In genomic region chr3:14652360-14652907, GRCh38 we compare ENCODE assay signal across 9 cellular contexts. TPM values are rescaled to one million over a fixed set of nuclear protein-coding genes. Genes with fewer than 3 reads are reported as not detected.
DNase-seq lines count a peak whose midpoint lies in the region; ATAC-seq, FAIRE-seq and TF ChIP-seq lines count a peak whose summit lies in the region.
"Not testable (repeated sequence)": the region's sequence is repeated elsewhere in the genome, so short reads cannot be mapped to it uniquely, and the experiment has no call there.
"Had no signal": no experiment of that assay in that cellular context is flagged by ENCODE, and none has a peak within 500 bp of the region (broad histone marks: within the 10 kb centered on the region; RNA-seq: fewer than 3 reads in every experiment).

No MANE protein-coding gene starts in this region.

- CTCF ChIA-PET in CD8-positive, alpha-beta T cell (lab: Charles Lee) = interaction anchor here (0.9 to 1.9 kb wide), 2 partner anchors 20 to 551 kb away, joined by 3 to 5 read pairs; no protein-coding TSS in a partner anchor
- CTCF ChIA-PET in IMR-90 (lab: Yijun Ruan, JAX) = interaction anchor here (0.6 kb wide), 2 partner anchors 11 to 469 kb away, joined by 4 to 6 read pairs; no protein-coding TSS in a partner anchor

- H3K27me3 Mint-ChIP-seq in CD8-positive, alpha-beta T cell (ENCODE audit: low read depth); activated naive CD8-positive, alpha-beta T cell treated with anti-CD3 and anti-CD28 coated beads, Interleukin-2, amount 50 U/mL, for 24 hours: not testable (repeated sequence)

- H4K20me1 ChIP-seq in IMR-90 (ENCODE audit: insufficient read depth, low read length); osteoblast (ENCODE audit: insufficient read depth, low read length): not testable (repeated sequence)

- dilution Hi-C loops in IMR-90 (cut with HindIII; ENCODE audit: low sequenced_read_pairs, unreplicated experiment) = not testable (repeated sequence)

- peak overlapping the region; percentile 95 for H2AK9ac ChIP-seq in IMR-90 (replicated peaks; ENCODE audit: low read depth, low read length, poor library complexity)

- H3K79me2 ChIP-seq in osteoblast (ENCODE audit: insufficient read depth, low read length) = peaks cover 22% of the 10 kb centered on the region

- H2BK15ac ChIP-seq in IMR-90 (ENCODE audit: low read depth, low read length) = not testable (repeated sequence)

- H3K9me3 ChIP-seq in CD8-positive, alpha-beta T cell (ENCODE audit: low read length); IMR-90 (ENCODE audit: control insufficient read depth, insufficient read depth, low read length); SJSA1 (replicated peaks); kidney (ENCODE audit: control insufficient read depth in 1 of 2, low read length in 2 of 2); osteoblast (ENCODE audit: low read depth, low read length); thyroid gland: not testable (repeated sequence)

- peak overlapping the region; percentile 58 to 94 for H4K8ac ChIP-seq in IMR-90 (ENCODE audit: low read depth in 2 of 2, low read length in 2 of 2)

- peak overlapping the region; percentile 30; the same call in 1 of the 2 replicates for H2AK5ac ChIP-seq in IMR-90 (ENCODE audit: low read depth, low read length)

- H4K5ac ChIP-seq in IMR-90 (ENCODE audit: low read depth, low read length) = peak overlapping the region; percentile 80

- not testable (repeated sequence) for ATAC-seq in CD8-positive, alpha-beta T cell; IMR-90 (ENCODE audit: low read depth); activated naive CD8-positive, alpha-beta T cell treated with anti-CD3 and anti-CD28 coated beads, Interleukin-2, amount 50 U/mL, for 24 hours

- TF ChIP-seq RAD21 in IMR-90 (IDR thresholded peaks at IDR 0.05; ENCODE audit: low read length) = not testable (repeated sequence)

- peaks cover 40% of the 10 kb centered on the region for H3K36me3 Mint-ChIP-seq in CD8-positive, alpha-beta T cell
- peaks cover 20% of the 10 kb centered on the region for H3K36me3 Mint-ChIP-seq in activated naive CD8-positive, alpha-beta T cell treated with anti-CD3 and anti-CD28 coated beads, Interleukin-2, amount 50 U/mL, for 24 hours (ENCODE audit: low read depth)

- H2AFZ ChIP-seq in IMR-90 (replicated peaks; ENCODE audit: low read length, poor library complexity) = peak overlapping the region; percentile 97
- H2AFZ ChIP-seq in osteoblast (ENCODE audit: low read length) = peak overlapping the region; percentile 98

- H3K4me3 ChIP-seq in CD8-positive, alpha-beta T cell (ENCODE audit: low read depth, low read length) = peak overlapping the region; percentile 74
- H3K4me3 ChIP-seq in IMR-90 (ENCODE audit: insufficient read depth, low read depth, low read length) (peak overlapping the region; percentile 62), SJSA1 (peak overlapping the region; percentile 63), kidney (ENCODE audit: low read length in 2 of 2) (peak overlapping the region; percentile 95 to 98), osteoblast (ENCODE audit: insufficient read depth, low read length) (peak overlapping the region; percentile 90), thyroid gland (replicated peaks in 1 of 3) (peak overlapping the region; percentile 54 to 85 (median 55))

- not testable (repeated sequence) for BruUV-seq in IMR-90 (replicated peaks; lab: Mats Ljungman, UMichigan)

- H3K79me1 ChIP-seq in IMR-90 (ENCODE audit: low read depth in 1 of 2, low read length in 2 of 2) = peaks cover 11 to 15% of the 10 kb centered on the region in 2 experiments

- H3K9ac ChIP-seq in IMR-90 (ENCODE audit: low read depth, low read length) (peak overlapping the region; percentile 94), kidney (ENCODE audit: low read length in 2 of 2) (peak overlapping the region; percentile 93 to 99)

- DNase-seq in CD8-positive, alpha-beta T cell; SJSA1 (ENCODE audit: low read depth in 1 of 2, low spot score in 2 of 2); activated naive CD8-positive, alpha-beta T cell treated with anti-CD3 and anti-CD28 coated beads, Interleukin-2, amount 50 U/mL, for 24 hours; epithelial cell of prostate (ENCODE audit: low read depth, low spot score); kidney; osteoblast (ENCODE audit: insufficient read length, low spot score, missing footprints); thyroid gland: not testable (repeated sequence)
- peak; percentile 22 for DNase-seq in IMR-90

- peak overlapping the region; percentile 90 for H3K4ac ChIP-seq in IMR-90 (ENCODE audit: low read depth, low read length)

- peaks cover 67% of the 10 kb centered on the region for H3K4me1 Mint-ChIP-seq in CD8-positive, alpha-beta T cell (ENCODE audit: low read depth)
- peaks cover 48% of the 10 kb centered on the region for H3K4me1 Mint-ChIP-seq in activated naive CD8-positive, alpha-beta T cell treated with anti-CD3 and anti-CD28 coated beads, Interleukin-2, amount 50 U/mL, for 24 hours

- WGBS in IMR-90 (ENCODE audit: extremely low coverage in 2 of 2, insufficient read length in 1 of 2), 2 experiments = 94% methylated on average over 3 of the region's 21 CpGs; no CpG with 5 or more reads in 1 of the 2 experiments
- 80 to 88% methylated on average over 21 of the region's 21 CpGs for WGBS in thyroid gland, 2 donors

- H3K18ac ChIP-seq in IMR-90 (ENCODE audit: low read depth, low read length) = not testable (repeated sequence)

- intact Hi-C loops in CD8-positive, alpha-beta T cell (cut with DNase I, micrococcal nuclease) = loop anchor here (2.0 to 10.0 kb wide), 9 partner anchors 530 to 1808 kb away; partner anchors contain the start of genes BTD (in 1 of the 2), DPH3 (in 1 of the 2), EAF1 (in 1 of the 2) and HACL1 (in 1 of the 2)
- intact Hi-C loops in IMR-90 (cut with micrococcal nuclease) = loop anchor here (2.0 to 5.0 kb wide), 4 partner anchors 74 to 450 kb away; no protein-coding TSS in a partner anchor
- intact Hi-C loops in kidney (cut with DNase I); thyroid gland (cut with DNase I): not testable (repeated sequence)

- not testable (repeated sequence) for H2BK5ac ChIP-seq in IMR-90 (ENCODE audit: low read depth, low read length, poor library complexity, severe bottlenecking)

- in situ Hi-C loops in IMR-90 (cut with MboI; ENCODE audit: low sequenced_read_pairs) = loop anchor here (25.0 kb wide), 1 partner anchor 385 kb away; no protein-coding TSS in a partner anchor

- H3K14ac ChIP-seq in IMR-90 (replicated peaks; ENCODE audit: low read depth, low read length) = peak overlapping the region; percentile 89

- H3K4me1 ChIP-seq in CD8-positive, alpha-beta T cell (ENCODE audit: insufficient read depth, low read length) = peaks cover 31% of the 10 kb centered on the region
- not testable (repeated sequence) for H3K4me1 ChIP-seq in IMR-90 (ENCODE audit: control insufficient read depth, insufficient read depth, low read length); osteoblast (ENCODE audit: insufficient read depth, low read length)
- H3K4me1 ChIP-seq in SJSA1 (replicated peaks) = peaks cover 16% of the 10 kb centered on the region
- peaks cover 15 to 40% of the 10 kb centered on the region in 2 donors for H3K4me1 ChIP-seq in kidney (ENCODE audit: control insufficient read depth in 1 of 2, insufficient read depth in 1 of 2, low read depth in 1 of 2, low read length in 2 of 2)
- H3K4me1 ChIP-seq in thyroid gland = peaks cover 13 to 25% of the 10 kb centered on the region in 2 donors

- peak overlapping the region; percentile 95 for H3K27ac ChIP-seq in CD8-positive, alpha-beta T cell (ENCODE audit: low read depth, low read length)
- H3K27ac ChIP-seq in IMR-90 (ENCODE audit: insufficient read depth, low read length) (peak overlapping the region; percentile 85), SJSA1 (peak overlapping the region; percentile 76; the same call in 1 of the 2 replicates), epithelial cell of prostate (peak overlapping the region; percentile 87), kidney (ENCODE audit: low read depth in 2 of 2, low read length in 2 of 2) (peak overlapping the region in 1 of 2 donors; percentile 87), osteoblast (ENCODE audit: low read depth, low read length) (peak overlapping the region; percentile 95), thyroid gland (peak overlapping the region in 1 of 3 donors; percentile 70)

- not testable (repeated sequence) for H3K27me3 ChIP-seq in CD8-positive, alpha-beta T cell (ENCODE audit: insufficient read depth, low read length); IMR-90 (ENCODE audit: control insufficient read depth, insufficient read depth, low read length); SJSA1 (replicated peaks); osteoblast (ENCODE audit: insufficient read depth, low read length); thyroid gland

- POLR2A ChIA-PET in CD8-positive, alpha-beta T cell (lab: Charles Lee) = interaction anchor here (0.6 to 2.9 kb wide), 11 partner anchors 9 to 1172 kb away, joined by 3 to 32 read pairs (median 5); partner anchors contain the start of genes BTD, HACL1, HDAC11 and LSM3
- POLR2A ChIA-PET in IMR-90 (lab: Charles Lee; ENCODE audit: unreplicated experiment) = interaction anchor here (1.0 kb wide), 1 partner anchor 433 kb away, joined by 9 read pairs; no protein-coding TSS in a partner anchor

- H3K9me3 Mint-ChIP-seq in CD8-positive, alpha-beta T cell; activated naive CD8-positive, alpha-beta T cell treated with anti-CD3 and anti-CD28 coated beads, Interleukin-2, amount 50 U/mL, for 24 hours: not testable (repeated sequence)

- H3K27ac Mint-ChIP-seq in CD8-positive, alpha-beta T cell = peak overlapping the region; percentile 99
- H3K27ac Mint-ChIP-seq in activated naive CD8-positive, alpha-beta T cell treated with anti-CD3 and anti-CD28 coated beads, Interleukin-2, amount 50 U/mL, for 24 hours = peak overlapping the region; percentile 96

- H3K23ac ChIP-seq in IMR-90 (ENCODE audit: low read depth, low read length) = peak overlapping the region; percentile 66

- peak overlapping the region; percentile 90; the same call in 1 of the 2 replicates for H3K56ac ChIP-seq in IMR-90 (ENCODE audit: extremely low read depth, insufficient read depth, low read length)

- TF ChIP-seq POLR2A in IMR-90 (IDR thresholded peaks at IDR 0.05; ENCODE audit: low read depth, low read length); thyroid gland (IDR thresholded peaks at IDR 0.05): not testable (repeated sequence)

- peak overlapping the region; percentile 98 for H3K4me3 Mint-ChIP-seq in CD8-positive, alpha-beta T cell
- H3K4me3 Mint-ChIP-seq in activated naive CD8-positive, alpha-beta T cell treated with anti-CD3 and anti-CD28 coated beads, Interleukin-2, amount 50 U/mL, for 24 hours = peak overlapping the region; percentile 96

- peak overlapping the region; percentile 75 for H4K91ac ChIP-seq in IMR-90 (ENCODE audit: insufficient read depth, low read depth, low read length)

- not testable (repeated sequence) for H2BK20ac ChIP-seq in IMR-90 (ENCODE audit: low read depth, low read length)

- TF ChIP-seq CTCF in CD8-positive, alpha-beta T cell (IDR thresholded peaks at IDR 0.05); IMR-90 (conservative IDR thresholded peaks at IDR 0.05; ENCODE audit: low read depth, low read length); kidney (IDR thresholded peaks at IDR 0.05; ENCODE audit: borderline replicate concordance, extremely low read depth, insufficient read depth); osteoblast (IDR thresholded peaks at IDR 0.05; ENCODE audit: extremely low read depth, low read depth, low read length); thyroid gland (IDR thresholded peaks at IDR 0.05): not testable (repeated sequence)

- FAIRE-seq in kidney (lab: Jason Lieb, UNC) = not testable (repeated sequence)

- H3K4me2 ChIP-seq in IMR-90 (ENCODE audit: low read depth, low read length) (peak overlapping the region; percentile 99), osteoblast (ENCODE audit: insufficient read depth, low read length) (peak overlapping the region; percentile 98)

- not testable (repeated sequence) for H2BK120ac ChIP-seq in IMR-90 (ENCODE audit: low read depth, low read length)

- H3K9me1 ChIP-seq in IMR-90 (ENCODE audit: insufficient read depth, low read length) = not testable (repeated sequence)

- H3K36me3 ChIP-seq in CD8-positive, alpha-beta T cell (ENCODE audit: insufficient read depth, low read length) = peaks cover 21% of the 10 kb centered on the region
- H3K36me3 ChIP-seq in IMR-90 (ENCODE audit: control insufficient read depth, insufficient read depth, low read length) = not testable (repeated sequence)
- H3K36me3 ChIP-seq in SJSA1 (peaks cover 37% of the 10 kb centered on the region), kidney (ENCODE audit: control insufficient read depth in 1 of 2, insufficient read depth in 2 of 2, low read length in 2 of 2) (peaks cover 11 to 21% of the 10 kb centered on the region in 2 donors), osteoblast (ENCODE audit: insufficient read depth, low read length) (peaks cover 28% of the 10 kb centered on the region), thyroid gland (peaks cover 24 to 29% of the 10 kb centered on the region in 2 donors)

RNA-seq across cellular contexts. Expression of gene CCDC174, which starts 0.9 kb away (rescaled TPM):
- 10 to 100 TPM; 48.8 to 50.9 TPM for total RNA-seq in CD8-positive, alpha-beta T cell
- 5.9 and 6.9 TPM in 2 replicates for total RNA-seq in IMR-90 (2012; rRNA removed)
- 6.1 and 9.6 TPM in 2 replicates for polyA plus RNA-seq in IMR-90 (2012; rRNA removed)
- polyA plus RNA-seq in IMR-90 (2012; cell fraction: cytosol; rRNA removed) = 2.5 and 4.4 TPM in 2 replicates
- 6.6 and 15.4 TPM in 2 replicates for polyA plus RNA-seq in IMR-90 (2012; cell fraction: nucleus; rRNA removed; ENCODE audit: low replicate concordance)
- total RNA-seq in SJSA1 (2014; rRNA removed; shearing (Covaris generic)) = 15.9 and 16.9 TPM in 2 replicates
- 24.7 TPM for total RNA-seq in kidney
- 21.9 TPM for polyA plus RNA-seq in kidney (ENCODE audit: insufficient read depth, low read depth, low replicate concordance)
- total RNA-seq in osteoblast = 14.5 and 16.2 TPM in 2 replicates
- total RNA-seq in thyroid gland = 10 to 100 TPM; 21.2 to 30.1 (median 25.5) TPM

RNA-seq across cellular contexts. Expression of gene C3orf20, which starts 22.5 kb away (rescaled TPM):
- under 1 TPM; 0.22 to 0.27 TPM for total RNA-seq in CD8-positive, alpha-beta T cell
- total RNA-seq in IMR-90 (2012; rRNA removed) (not detected in 2 replicates), kidney (0.16 TPM), osteoblast (under 0.01 and 0.29 TPM in 2 replicates), thyroid gland (under 1 TPM in 1 of 4 donors, not detected in 3; 0.29 TPM)
- polyA plus RNA-seq in IMR-90 (2012; rRNA removed) (not detected in 2 replicates), kidney (ENCODE audit: insufficient read depth, low read depth, low replicate concordance) (not detected)
- not detected in 2 replicates for polyA plus RNA-seq in IMR-90 (2012; cell fraction: cytosol; rRNA removed)
- polyA plus RNA-seq in IMR-90 (2012; cell fraction: nucleus; rRNA removed; ENCODE audit: low replicate concordance) = 0.03 TPM in 1 of 2 replicates, not detected in the other
- not detected in 2 replicates for total RNA-seq in SJSA1 (2014; rRNA removed; shearing (Covaris generic))
- total RNA-seq: myocyte had no signal
